ENCODE assay signal across 17 cellular contexts in the genomic region with DNA sequence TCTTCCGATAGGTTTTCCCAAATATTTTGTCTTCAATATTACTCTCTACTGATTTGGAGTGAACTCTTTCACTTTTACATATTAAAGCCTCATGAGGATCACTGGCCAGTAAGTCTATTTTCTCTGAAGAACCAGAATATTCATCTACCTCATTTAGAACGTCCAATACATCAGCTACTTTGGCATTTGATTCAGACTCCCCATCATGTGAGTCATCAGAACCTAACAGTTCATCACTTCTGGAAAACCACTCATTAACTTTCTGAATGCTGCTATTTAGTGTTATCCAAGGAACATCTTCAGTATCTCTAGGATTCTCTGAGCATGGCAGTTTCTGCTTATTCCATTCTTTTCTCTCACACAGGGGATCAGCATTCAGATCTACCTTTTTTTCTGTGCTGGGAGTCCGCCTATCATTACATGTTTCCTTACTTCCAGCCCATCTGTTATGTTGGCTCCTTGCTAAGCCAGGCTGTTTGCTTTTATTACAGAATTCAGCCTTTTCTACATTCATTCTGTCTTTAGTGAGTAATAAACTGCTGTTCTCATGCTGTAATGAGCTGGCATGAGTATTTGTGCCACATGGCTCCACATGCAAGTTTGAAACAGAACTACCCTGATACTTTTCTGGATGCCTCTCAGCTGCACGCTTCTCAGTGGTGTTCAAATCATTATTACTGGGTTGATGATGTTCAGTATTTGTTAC. TPM values are rescaled to one million over a fixed set of nuclear protein-coding genes. Genes with fewer than 3 reads are reported as not detected.
DNase-seq lines count a peak whose midpoint lies in the region; ATAC-seq lines count a peak whose summit lies in the region.
"Had no signal": no experiment of that assay in that cellular context is flagged by ENCODE, and none has a peak within 500 bp of the region (broad histone marks: within the 10 kb centered on the region; RNA-seq: fewer than 3 reads in every experiment).

No MANE protein-coding gene starts in this region.

- ATAC-seq in GM18519 (IDR thresholded peaks at IDR 0.05; ENCODE audit: low FRiP score, unreplicated experiment): no peak

- peak; percentile 40 for DNase-seq in COLO829 (ENCODE audit: low spot score)
- DNase-seq in NCI-H1694 treated with DMSO at 0.1 percent for 48 hours (lab: John Stamatoyannopoulos, UW): peak; percentile 97
- DNase-seq in dedifferentiated amniotic fluid mesenchymal stem cell (ENCODE audit: extremely low spot score): peak; percentile 41
- DNase-seq in renal cortical epithelial cell (ENCODE audit: low read depth): peak; percentile 37
- DNase-seq in SW480 (ENCODE audit: low spot score): no peak
- no peak for DNase-seq in germinal center (ENCODE audit: low spot score)
- DNase-seq in activated gamma-delta T cell treated with Interleukin-2 at 50 U/mL for 16 hours: no peak
- DNase-seq: activated CD4-positive, CD25-positive, alpha-beta regulatory T cell treated with anti-CD3 and anti-CD28 coated beads, Interleukin-2, amount 50 U/mL, for 72 hours; activated gamma-delta T cell; DMS79; NCI-H1417; NCI-H345; SHP77; stimulated activated CD4-positive, alpha-beta T cell treated with anti-CD3 and anti-CD28 coated beads, Interleukin-4, amount 100 ng/mL, for 1 hour; stimulated activated CD8-positive, alpha-beta memory T cell treated with anti-CD3 and anti-CD28 coated beads, Interleukin-4, amount 100 ng/mL, for 48 hours; thyroid gland had no signal

RNA-seq across cellular contexts. Expression of a gene that starts 30.9 kb away (rescaled TPM):
- total RNA-seq in renal cortical epithelial cell: 8.8 and 14.9 TPM in 2 replicates

Comparison
In these comparisons a context has a peak if more than half of its experiments do, and no peak if none do; other contexts are left out.
1. DNase-seq: peak in COLO829 (single experiment), NCI-H1694 treated with DMSO at 0.1 percent for 48 hours (single experiment), dedifferentiated amniotic fluid mesenchymal stem cell (single experiment) and renal cortical epithelial cell (single experiment); none in SW480 (single experiment), germinal center (single experiment) and activated gamma-delta T cell treated with Interleukin-2 at 50 U/mL for 16 hours (single experiment).